Comparison of ENCODE assay signal across 21 cellular contexts in genomic region chr3:165749817-165750216, GRCh38.
"Had no signal": no experiment of that assay in that cellular context is flagged by ENCODE, and none has a peak within 500 bp of the region (broad histone marks: within the 10 kb centered on the region; RNA-seq: fewer than 3 reads in every experiment).

No MANE protein-coding gene starts in this region.

- DNase-seq: activated CD4-positive, alpha-beta memory T cell treated with anti-CD3 and anti-CD28 coated beads, Interleukin-2, amount 10 ng/mL, durations not matched to agents 7 days and 5 days; activated CD4-positive, alpha-beta T cell treated with anti-CD3 and anti-CD28 coated beads, Interleukin-2, amount 10 ng/mL, durations not matched to agents 24 days and 14 days; activated effector memory CD4-positive, alpha-beta T cell treated with anti-CD3 and anti-CD28 coated beads, Interleukin-2, amount 50 U/mL, for 16 hours; activated T-cell treated with anti-CD3 and anti-CD28 coated beads for 4 hours; aorta; caudate nucleus; effector CD4-positive, alpha-beta T cell; heart left ventricle; naive thymus-derived CD4-positive, alpha-beta T cell; occipital lobe; stimulated activated CD4-positive, alpha-beta T cell treated with anti-CD3 and anti-CD28 coated beads, Interleukin-2, amount 100 ng/mL, for 48 hours; stimulated activated CD8-positive, alpha-beta memory T cell treated with anti-CD3 and anti-CD28 coated beads, Interleukin-4, amount 100 ng/mL, for 48 hours; stimulated activated naive B cell treated with anti-CD40 and anti-IgM and Interleukin-4, amounts not matched to agents 10 μg/mL and 1 μg/mL and 100 μg/mL, for 72 hours; transverse colon had no signal

- H3K27me3 ChIP-seq: gastroesophageal sphincter, heart left ventricle, transverse colon had no signal

- H3K27ac ChIP-seq: VCaP had no signal

- H3K4me1 ChIP-seq: heart left ventricle, transverse colon had no signal

- ATAC-seq: activated CD4-positive, CD25-positive, alpha-beta regulatory T cell treated with anti-CD3 and anti-CD28 coated beads, Interleukin-2, amount 50 U/mL, for 24 hours; activated naive CD4-positive, alpha-beta T cell treated with anti-CD3 and anti-CD28 coated beads, Interleukin-2, amount 50 U/mL, for 72 hours; gastroesophageal sphincter; heart left ventricle; left lobe of liver; naive thymus-derived CD4-positive, alpha-beta T cell; sciatic nerve; stimulated activated naive B cell treated with anti-CD40 and anti-IgM and Interleukin-4, amounts not matched to agents 10 μg/mL and 1 μg/mL and 100 μg/mL, for 72 hours had no signal

- H3K4me3 ChIP-seq: gastroesophageal sphincter, heart left ventricle, lung, transverse colon had no signal

- H3K9me3 ChIP-seq: gastroesophageal sphincter, heart left ventricle, transverse colon had no signal

- H3K36me3 ChIP-seq: gastroesophageal sphincter, heart left ventricle, transverse colon had no signal
